ENCODE assay signal across 8 cellular contexts in genomic region chr12:3491938-3492867, GRCh38. TPM values are rescaled to one million over a fixed set of nuclear protein-coding genes. Genes with fewer than 3 reads are reported as not detected.
DNase-seq lines count a peak whose midpoint lies in the region; ATAC-seq, FAIRE-seq and TF ChIP-seq lines count a peak whose summit lies in the region.

No MANE protein-coding gene starts in this region.

- intact Hi-C loops in head of caudate nucleus (cut with DNase I) (loop anchor here (10.0 kb wide), 1 partner anchor 187 kb away; no protein-coding TSS in a partner anchor), pancreas (cut with DNase I) (no loop called here)

- in situ Hi-C loops in GM13976 (cut with MboI; ENCODE audit: low sequenced_read_pairs, unreplicated experiment) = no loop called here

- H3K4me3 Mint-ChIP-seq in activated T-helper 17 cell treated with anti-CD3 and anti-CD28 coated beads, Interleukin-2, amount 50 U/mL, for 72 hours = no peak overlapping the region

- no peaks in the 10 kb centered on the region for H3K36me3 ChIP-seq in pancreas

- H3K27me3 Mint-ChIP-seq in activated T-helper 17 cell treated with anti-CD3 and anti-CD28 coated beads, Interleukin-2, amount 50 U/mL, for 72 hours = peaks cover 61% of the 10 kb centered on the region

- peak; percentile 42 for ATAC-seq in activated T-helper 17 cell treated with anti-CD3 and anti-CD28 coated beads, Interleukin-2, amount 50 U/mL, for 72 hours (replicated peaks)
- ATAC-seq in pancreas (peak; percentile 88 to 96 (median 93)), GM19395 (IDR thresholded peaks at IDR 0.05; ENCODE audit: unreplicated experiment) (no peak), GM18498 (IDR thresholded peaks at IDR 0.05; ENCODE audit: unreplicated experiment) (no peak), HG03045 (IDR thresholded peaks at IDR 0.05; ENCODE audit: unreplicated experiment) (no peak)

- H3K27ac ChIP-seq in pancreas = no peak overlapping the region

- H3K27me3 ChIP-seq in pancreas = peaks cover 0 to 14% (median 4%) of the 10 kb centered on the region in 4 donors

- WGBS in pancreas, 2 donors = 2 to 3% methylated on average over 60 of the region's 60 CpGs

- no peak for TF ChIP-seq CTCF in GM13976 (IDR thresholded peaks at IDR 0.05; ENCODE audit: borderline replicate concordance, control extremely low read depth, extremely low read depth, insufficient read depth, missing control alignments)
- TF ChIP-seq CTCF in pancreas (IDR thresholded peaks at IDR 0.05) = no peak

- no peaks in the 10 kb centered on the region for H3K9me3 Mint-ChIP-seq in activated T-helper 17 cell treated with anti-CD3 and anti-CD28 coated beads, Interleukin-2, amount 50 U/mL, for 72 hours

- H3K4me1 Mint-ChIP-seq in activated T-helper 17 cell treated with anti-CD3 and anti-CD28 coated beads, Interleukin-2, amount 50 U/mL, for 72 hours = no peaks in the 10 kb centered on the region

- H3K36me3 Mint-ChIP-seq in activated T-helper 17 cell treated with anti-CD3 and anti-CD28 coated beads, Interleukin-2, amount 50 U/mL, for 72 hours (ENCODE audit: low read depth) = no peaks in the 10 kb centered on the region

- peak overlapping the region in 1 of 4 donors; percentile 36 for H3K4me3 ChIP-seq in pancreas

- FAIRE-seq in pancreas (lab: Jason Lieb, UNC) = no peak

- H3K27ac Mint-ChIP-seq in activated T-helper 17 cell treated with anti-CD3 and anti-CD28 coated beads, Interleukin-2, amount 50 U/mL, for 72 hours = no peak overlapping the region

- no peaks in the 10 kb centered on the region for H3K9me3 ChIP-seq in pancreas

- peaks cover 0 to 17% (median 15%) of the 10 kb centered on the region in 3 donors for H3K4me1 ChIP-seq in pancreas

- DNase-seq in GM13976 (ENCODE audit: low spot score) (peak; percentile 87), NCI-H460 (ENCODE audit: extremely low read depth, low read depth) (peak; percentile 13), head of caudate nucleus (peak in 41 of 42 donors; percentile 21 to 85 (median 65)), pancreas (peak; percentile 47 to 87 (median 72))

RNA-seq across cellular contexts. Expression of gene PRMT8, which starts 1.2 kb away (rescaled TPM):
- total RNA-seq in NCI-H460 (2014; rRNA removed; shearing (Covaris generic)) = not detected in 2 replicates
- not detected in 2 replicates for polyA plus RNA-seq in NCI-H460 (2014; cell fraction: nucleus; rRNA removed)
- not detected for total RNA-seq in activated T-helper 17 cell treated with anti-CD3 and anti-CD28 coated beads, Interleukin-2, amount 50 U/mL, for 72 hours
- under 1 TPM in 4 of 6 donors, not detected in 2; 0.09 to 0.55 (median 0.33) TPM for total RNA-seq in pancreas
- under 1 TPM; 0.19 to 0.23 TPM for polyA plus RNA-seq in pancreas

Comparison
In these comparisons a context has a peak if more than half of its experiments do, and no peak if none do; other contexts are left out.
1. DNase-seq: peak in every context shown above with its lines; median percentile 87 in GM13976; 72 in pancreas; 65 in head of caudate nucleus; 13 in NCI-H460.
2. ATAC-seq: peak in activated T-helper 17 cell treated with anti-CD3 and anti-CD28 coated beads, Interleukin-2, amount 50 U/mL, for 72 hours (single experiment) and pancreas (4 of 4); none in GM19395 (single experiment), GM18498 (single experiment) and HG03045 (single experiment).